Comparison of ENCODE assay signal across 19 cellular contexts in the genomic region with DNA sequence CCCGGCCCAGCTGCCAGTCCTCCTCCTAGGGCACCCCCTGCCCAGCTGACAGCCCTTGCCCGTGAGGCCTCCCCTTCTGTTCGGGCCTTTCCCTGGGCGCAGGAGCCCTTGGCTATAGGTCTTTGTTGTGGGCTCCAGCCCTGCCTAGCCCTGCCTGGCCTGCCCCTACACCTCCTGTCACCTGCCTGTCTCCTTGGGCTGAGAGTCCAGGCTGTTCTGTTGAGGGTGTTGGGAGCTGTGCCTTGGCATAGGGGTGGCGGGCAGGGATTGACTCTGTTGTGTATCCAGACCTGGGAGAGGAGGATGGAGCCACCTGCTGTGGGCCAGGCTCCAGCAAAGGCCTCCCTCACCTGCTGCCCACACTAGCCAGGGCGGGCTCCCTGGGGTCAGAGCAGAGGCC. TPM values are rescaled to one million over a fixed set of nuclear protein-coding genes. Genes with fewer than 3 reads are reported as not detected.
"Had no signal": no experiment of that assay in that cellular context is flagged by ENCODE, and none has a peak within 500 bp of the region (broad histone marks: within the 10 kb centered on the region; RNA-seq: fewer than 3 reads in every experiment).

No MANE protein-coding gene starts in this region.

- H3K4me3 ChIP-seq: tibial nerve had no signal

- DNase-seq: activated CD4-positive, alpha-beta T cell treated with anti-CD3 and anti-CD28 coated beads for 36 hours; activated gamma-delta T cell treated with Interleukin-2 at 50 U/mL for 16 hours; activated naive CD8-positive, alpha-beta T cell treated with anti-CD3 and anti-CD28 coated beads, Interleukin-2, amount 10 ng/mL, durations not matched to agents 7 days and 5 days; activated T-cell treated with anti-CD3 and anti-CD28 coated beads, Interleukin-2, amount 50 U/mL, for 4 hours; anterior cingulate cortex; cerebellar nuclear complex; effector memory CD8-positive, alpha-beta T cell; immature natural killer cell; naive B cell; retina; stimulated activated CD4-positive, alpha-beta T cell treated with anti-CD3 and anti-CD28 coated beads, Interleukin-2, amount 100 ng/mL, for 48 hours; stimulated activated naive B cell treated with anti-CD40 and anti-IgM and Interleukin-4, amounts not matched to agents 10 μg/mL and 1 μg/mL and 100 μg/mL, for 72 hours; T-helper 1 cell had no signal

- H3K36me3 ChIP-seq: tibial nerve had no signal

- H3K79me2 ChIP-seq: parathyroid adenoma had no signal

- H3K27ac ChIP-seq: epithelial cell of prostate, parathyroid adenoma, tibial nerve, VCaP had no signal

- H2AFZ ChIP-seq: parathyroid adenoma had no signal

- H3K9ac ChIP-seq: parathyroid adenoma had no signal

RNA-seq across cellular contexts. Expression of a gene that starts 11.6 kb away (rescaled TPM):
- total RNA-seq: activated CD4-positive, alpha-beta T cell treated with anti-CD3 and anti-CD28 coated beads for 36 hours; activated naive CD8-positive, alpha-beta T cell treated with anti-CD3 and anti-CD28 coated beads, Interleukin-2, amount 10 ng/mL, durations not matched to agents 7 days and 5 days; activated T-cell treated with anti-CD3 and anti-CD28 coated beads, Interleukin-2, amount 50 U/mL, for 4 hours; frontal cortex; lung microvascular endothelial cell had no signal
- polyA plus RNA-seq: immature natural killer cell had no signal

RNA-seq across cellular contexts. Expression of a gene that starts 25.5 kb away (rescaled TPM):
- total RNA-seq: activated CD4-positive, alpha-beta T cell treated with anti-CD3 and anti-CD28 coated beads for 36 hours; activated T-cell treated with anti-CD3 and anti-CD28 coated beads, Interleukin-2, amount 50 U/mL, for 4 hours; lung microvascular endothelial cell had no signal
